In genomic region chr3:8790529-8790928, GRCh38 we compare ENCODE assay signal across 39 cellular contexts. TPM values are rescaled to one million over a fixed set of nuclear protein-coding genes. Genes with fewer than 3 reads are reported as not detected.
"Had no signal": no experiment of that assay in that cellular context is flagged by ENCODE, and none has a peak within 500 bp of the region (broad histone marks: within the 10 kb centered on the region; RNA-seq: fewer than 3 reads in every experiment).

No MANE protein-coding gene starts in this region.

- H3K36me3 ChIP-seq: MG63 had no signal

- H3K27me3 ChIP-seq: MG63 had no signal

- H3K4me3 ChIP-seq: MG63 had no signal

- DNase-seq: Karpas-422, Kasumi-1, MG63, MM.1S, MV-4-11, NCI-H1048, NCI-H1092, NCI-H1092 treated with DMSO at 0.1 percent for 48 hours, NCI-H1105, NCI-H1105 treated with DMSO at 0.1 percent for 48 hours, NCI-H1417, NCI-H1417 treated with DMSO at 0.1 percent for 48 hours, NCI-H1436, NCI-H1436 treated with DMSO at 0.1 percent for 48 hours, NCI-H146, NCI-H1694, NCI-H1694 treated with DMSO at 0.1 percent for 48 hours, NCI-H187, NCI-H187 treated with DMSO at 0.1 percent for 48 hours, NCI-H1930, NCI-H2029, NCI-H2029 treated with DMSO at 0.1 percent for 48 hours, NCI-H2081, NCI-H2081 treated with DMSO at 0.1 percent for 48 hours, NCI-H2107, NCI-H2171, NCI-H2171 treated with DMSO at 0.1 percent for 48 hours, NCI-H2227 treated with DMSO at 0.1 percent for 48 hours, NCI-H226, NCI-H345, NCI-H446, NCI-H446 treated with DMSO at 0.1 percent for 48 hours, NCI-H510A, NCI-H510A treated with DMSO at 0.1 percent for 48 hours, NCI-H524, NCI-H524 treated with DMSO at 0.1 percent for 48 hours had no signal

RNA-seq across cellular contexts. Expression of gene CAV3, which starts 56.9 kb away (rescaled TPM):
- total RNA-seq: M059J, MCF 10A, NCI-H460 had no signal
